ENCODE assay signal across 17 cellular contexts in genomic region chr12:52187640-52188039, GRCh38. TPM values are rescaled to one million over a fixed set of nuclear protein-coding genes. Genes with fewer than 3 reads are reported as not detected.
DNase-seq lines count a peak whose midpoint lies in the region; ATAC-seq, FAIRE-seq and TF ChIP-seq lines count a peak whose summit lies in the region.
"Had no signal": no experiment of that assay in that cellular context is flagged by ENCODE, and none has a peak within 500 bp of the region (broad histone marks: within the 10 kb centered on the region; RNA-seq: fewer than 3 reads in every experiment).

No MANE protein-coding gene starts in this region.

- TF ChIP-seq CTCF in PC-3 (conservative IDR thresholded peaks at IDR 0.05; ENCODE audit: low read depth, low read length) (no peak), coronary artery (IDR thresholded peaks at IDR 0.05) (no peak)

- no peak overlapping the region for H3K18ac ChIP-seq in neuronal stem cell (ENCODE audit: low read length)

- H3K4ac ChIP-seq in neuronal stem cell (ENCODE audit: low read length) = no peak overlapping the region

- DNase-seq in PC-3 (no peak), coronary artery (ENCODE audit: low spot score) (no peak), neuronal stem cell (ENCODE audit: low spot score) (no peak), GM12891 (ENCODE audit: insufficient read length, low spot score) (no peak)
- DNase-seq: Caco-2, DMS53, NCI-H1417 treated with DMSO at 0.1 percent for 48 hours, NCI-H2029 treated with DMSO at 0.1 percent for 48 hours, NCI-H226, NCI-H526, Right ventricle myocardium superior had no signal

- H3K27me3 ChIP-seq in BLaER1 treated with 17β-estradiol and CSF1 and Interleukin-3, amounts not matched to agents 10 nM and 100 nM = no peaks in the 10 kb centered on the region
- H3K27me3 ChIP-seq in PC-3 (ENCODE audit: low read length) = no peaks in the 10 kb centered on the region
- H3K27me3 ChIP-seq in neuronal stem cell (ENCODE audit: control insufficient read depth in 3 of 3, insufficient read depth in 3 of 3, low read depth in 1 of 3, low read length in 3 of 3) = peaks cover 0 to 15% (median 0%) of the 10 kb centered on the region in 3 experiments

- no peak overlapping the region for H3K23ac ChIP-seq in neuronal stem cell (ENCODE audit: low read depth, low read length, poor library complexity)

- no peaks in the 10 kb centered on the region for H3F3A ChIP-seq in PC-3 (ENCODE audit: low read length, unreplicated experiment)

- H3K27ac ChIP-seq in BLaER1 treated with 17β-estradiol and CSF1 and Interleukin-3, amounts not matched to agents 10 nM and 100 nM = peak overlapping the region in 8 of 11 experiments; percentile 46 to 78 (median 63); a peak in 13 of 22 replicates
- H3K27ac ChIP-seq in PC-3 (ENCODE audit: low read length) (peak overlapping the region; percentile 64; the same call in 1 of the 2 replicates), coronary artery (peak overlapping the region; percentile 57 to 90), neuronal stem cell (replicated peaks; ENCODE audit: low read length) (no peak overlapping the region)

- BruUV-seq in PC-3 (replicated peaks; lab: Mats Ljungman, UMichigan) = no TSS peak

- POLR2A ChIA-PET in PC-3 (lab: Charles Lee; ENCODE audit: unreplicated experiment) = no interaction called here

- H4K20me1 ChIP-seq in BLaER1 treated with 17β-estradiol and CSF1 and Interleukin-3, amounts not matched to agents 10 nM and 100 nM = no peaks in the 10 kb centered on the region
- H4K20me1 ChIP-seq in PC-3 (ENCODE audit: low read length) = no peaks in the 10 kb centered on the region

- no peak for FAIRE-seq in GM12891 (lab: Jason Lieb, UNC)
- FAIRE-seq: A204.1 had no signal

- H3K36me3 ChIP-seq in BLaER1 treated with 17β-estradiol and CSF1 and Interleukin-3, amounts not matched to agents 10 nM and 100 nM = no peaks in the 10 kb centered on the region
- H3K36me3 ChIP-seq in PC-3 (ENCODE audit: low read depth, low read length) (peaks cover 28% of the 10 kb centered on the region; the same call in 1 of the 2 replicates), neuronal stem cell (replicated peaks in 1 of 2; ENCODE audit: control insufficient read depth in 2 of 2, insufficient read depth in 2 of 2, low read length in 2 of 2) (no peaks in the 10 kb centered on the region)

- TF ChIP-seq POLR2A in GM12891 (IDR thresholded peaks at IDR 0.05; ENCODE audit: low read depth, low read length) = no peak

- CTCF ChIA-PET in PC-3 (lab: Charles Lee) = no interaction called here

- H3K14ac ChIP-seq in neuronal stem cell (ENCODE audit: low read length) = peak overlapping the region; percentile 26

- intact Hi-C loops in PC-3 (cut with micrococcal nuclease) = no loop called here

- H3K9me3 ChIP-seq in BLaER1 treated with 17β-estradiol and CSF1 and Interleukin-3, amounts not matched to agents 10 nM and 100 nM (replicated peaks in 1 of 11) = no peaks in the 10 kb centered on the region
- no peaks in the 10 kb centered on the region for H3K9me3 ChIP-seq in PC-3 (ENCODE audit: low read length)
- no peaks in the 10 kb centered on the region for H3K9me3 ChIP-seq in neuronal stem cell (replicated peaks in 1 of 2; ENCODE audit: control insufficient read depth in 2 of 2, insufficient read depth in 1 of 2, low read depth in 1 of 2, low read length in 2 of 2)
- H3K9me3 ChIP-seq: Caco-2 had no signal

- H3K79me1 ChIP-seq in neuronal stem cell (ENCODE audit: low read depth, low read length) = no peaks in the 10 kb centered on the region

- no peak overlapping the region for H3K4me3 ChIP-seq in BLaER1 treated with 17β-estradiol and CSF1 and Interleukin-3, amounts not matched to agents 10 nM and 100 nM
- H3K4me3 ChIP-seq in PC-3 (ENCODE audit: low read length) (no peak overlapping the region), coronary artery (no peak overlapping the region), neuronal stem cell (ENCODE audit: low read length in 2 of 2) (no peak overlapping the region)

- peaks cover 82% of the 10 kb centered on the region for H3K79me2 ChIP-seq in PC-3 (ENCODE audit: low read length)

- H2AFZ ChIP-seq in PC-3 (ENCODE audit: low read length) (no peak overlapping the region), neuronal stem cell (ENCODE audit: low read length) (no peak overlapping the region)

- H2BK12ac ChIP-seq in neuronal stem cell (ENCODE audit: low read length) = no peak overlapping the region

- H3K9me2 ChIP-seq in PC-3 (replicated peaks; ENCODE audit: low read length) = no peaks in the 10 kb centered on the region

- no peak overlapping the region for H4K91ac ChIP-seq in neuronal stem cell (ENCODE audit: low read depth, low read length, poor library complexity)

- H3K9ac ChIP-seq in BLaER1 treated with 17β-estradiol and CSF1 and Interleukin-3, amounts not matched to agents 10 nM and 100 nM = peak overlapping the region in 5 of 11 experiments; percentile 28 to 51 (median 42); a peak in 5 of 22 replicates
- H3K9ac ChIP-seq in PC-3 (ENCODE audit: low read length) (no peak overlapping the region), neuronal stem cell (ENCODE audit: low read depth, low read length, poor library complexity) (no peak overlapping the region)

- H3K4me1 ChIP-seq in BLaER1 treated with 17β-estradiol and CSF1 and Interleukin-3, amounts not matched to agents 10 nM and 100 nM = peaks cover 75 to 100% (median 96%) of the 10 kb centered on the region in 10 experiments
- H3K4me1 ChIP-seq in PC-3 (ENCODE audit: insufficient read depth, low read length) (peaks cover 98% of the 10 kb centered on the region), neuronal stem cell (ENCODE audit: control insufficient read depth in 2 of 2, insufficient read depth in 1 of 2, low read depth in 1 of 2, low read length in 2 of 2) (peaks cover 0 to 11% of the 10 kb centered on the region in 2 donors)

- no peak overlapping the region for H2BK5ac ChIP-seq in neuronal stem cell (ENCODE audit: low read length)

- H2BK120ac ChIP-seq in neuronal stem cell (ENCODE audit: low read depth, low read length) = no peak overlapping the region

- no peak overlapping the region for H4K8ac ChIP-seq in neuronal stem cell (ENCODE audit: low read depth, low read length)

- WGBS in neuronal stem cell (ENCODE audit: extremely low coverage in 2 of 2, insufficient read length in 2 of 2, insufficient replicate concordance in 1 of 2), 2 donors = no CpG with 5 or more reads among the region's 5 CpGs

- H2BK15ac ChIP-seq in neuronal stem cell (ENCODE audit: low read length) = peak overlapping the region; percentile 35

- ATAC-seq in PC-3 = no peak
- ATAC-seq in HG02571 (IDR thresholded peaks at IDR 0.05; ENCODE audit: unreplicated experiment) = no peak
- ATAC-seq in GM18873 (IDR thresholded peaks at IDR 0.05; ENCODE audit: low FRiP score, unreplicated experiment) = no peak
- no peak for ATAC-seq in GM18909 (IDR thresholded peaks at IDR 0.05; ENCODE audit: poor library complexity, unreplicated experiment)

- H3K4me2 ChIP-seq in BLaER1 treated with 17β-estradiol and CSF1 and Interleukin-3, amounts not matched to agents 10 nM and 100 nM = peak overlapping the region in 6 of 11 experiments; percentile 50 to 99 (median 86); a peak in 11 of 22 replicates
- H3K4me2 ChIP-seq in PC-3 (ENCODE audit: low read length) (peak overlapping the region; percentile 58; the same call in 1 of the 2 replicates), neuronal stem cell (ENCODE audit: insufficient read depth, low read length, poor library complexity, severe bottlenecking) (no peak overlapping the region)

- H2AK5ac ChIP-seq in neuronal stem cell (ENCODE audit: low read depth, low read length) = peak overlapping the region; percentile 68

TF ChIP-seq in GM12891, 5 proteins besides CTCF, POLR2A, EP300 and RAD21:
- TF ChIP-seq POU2F2 (IDR thresholded peaks at IDR 0.05; ENCODE audit: low read depth, low read length) (no peak), POLR2AphosphoS5 (IDR thresholded peaks at IDR 0.05; ENCODE audit: low read depth, low read length) (no peak), PAX5 (IDR thresholded peaks at IDR 0.05; ENCODE audit: insufficient read depth, low read length, severe bottlenecking) (no peak), SPI1 (IDR thresholded peaks at IDR 0.05; ENCODE audit: low read depth, low read length) (no peak), TAF1 (IDR thresholded peaks at IDR 0.05; ENCODE audit: low read depth, low read length) (no peak)

RNA-seq across cellular contexts. Expression of gene KRT80, which starts 4.2 kb away (rescaled TPM):
- 19.8 and 30.1 TPM in 2 replicates for total RNA-seq in PC-3 (2014; rRNA removed)
- polyA plus RNA-seq in neuronal stem cell (2013, experiment 1 of 2) = 0.07 TPM
- polyA plus RNA-seq in neuronal stem cell (2013, experiment 2 of 2) = 0.07 TPM
- polyA plus RNA-seq in GM12891 (2012; ENCODE audit: low read depth, missing spikeins) = not detected
- total RNA-seq: Right ventricle myocardium superior had no signal
- polyA plus RNA-seq: IgD-negative memory B cell had no signal

RNA-seq across cellular contexts. Expression of gene KRT7, which starts 45.4 kb away (rescaled TPM):
- 2,144 and 2,979 TPM in 2 replicates for total RNA-seq in PC-3 (2014; rRNA removed)
- 0.24 TPM for polyA plus RNA-seq in neuronal stem cell (2013, experiment 1 of 2)
- 0.18 TPM for polyA plus RNA-seq in neuronal stem cell (2013, experiment 2 of 2)
- 20.2 TPM for polyA plus RNA-seq in GM12891 (2012; ENCODE audit: low read depth, missing spikeins)
- polyA plus RNA-seq: IgD-negative memory B cell had no signal
